Comparison of ENCODE assay signal across 1 cellular context in the genomic region with DNA sequence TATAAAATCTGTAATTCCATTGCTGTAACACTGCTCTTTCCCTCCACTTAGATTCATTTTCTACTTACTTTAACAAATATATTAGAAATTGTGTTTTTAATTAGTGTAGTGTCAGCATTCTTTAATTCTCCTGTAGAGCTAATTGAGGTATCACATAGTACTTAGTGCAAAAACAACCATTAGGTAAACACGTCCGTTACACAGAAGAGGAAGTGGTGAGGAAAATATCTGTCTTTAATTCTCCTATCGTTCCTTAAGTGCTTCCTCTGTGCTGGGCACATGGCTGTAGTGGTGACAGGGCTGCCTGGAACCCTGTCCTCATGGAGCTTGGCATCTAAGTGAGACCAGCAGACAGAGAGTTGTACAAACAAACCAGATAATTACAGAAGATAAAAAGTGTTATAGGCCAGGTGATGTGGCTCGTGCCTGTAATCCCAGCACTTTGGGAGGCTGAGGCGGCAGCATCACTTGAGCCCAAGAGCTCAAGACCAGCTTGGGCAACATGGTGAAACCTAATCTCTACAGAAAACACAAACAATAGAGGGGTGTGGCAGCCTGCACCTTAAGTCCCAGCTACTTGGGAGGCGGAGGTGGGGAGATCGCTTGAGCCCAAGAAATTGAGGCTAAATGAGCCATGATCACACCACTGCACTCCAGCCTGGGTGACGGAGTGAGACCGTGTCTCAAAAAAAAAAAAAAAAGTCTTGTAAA.
TF ChIP-seq lines count a peak whose summit lies in the region.

No MANE protein-coding gene starts in this region.

TF ChIP-seq in IMR-90, 13 proteins besides CTCF, POLR2A, EP300 and RAD21:
- peak; percentile 75 for TF ChIP-seq MAFK (IDR thresholded peaks at IDR 0.05; ENCODE audit: low read depth, low read length)
- no peak for TF ChIP-seq RCOR1 (IDR thresholded peaks at IDR 0.05; ENCODE audit: insufficient replicate concordance, low read length)
TF ChIP-seq in IMR-90: peak in this region for 1.
